ENCODE assay signal across 8 cellular contexts in genomic region chr17:67364847-67365761, GRCh38. TPM values are rescaled to one million over a fixed set of nuclear protein-coding genes. Genes with fewer than 3 reads are reported as not detected.
A peak's percentile ranks its signal among the peaks of the same experiment; 100 is the strongest.
DNase-seq lines count a peak whose midpoint lies in the region; ATAC-seq, FAIRE-seq and TF ChIP-seq lines count a peak whose summit lies in the region.

No MANE protein-coding gene starts in this region.

- H4K20me1 ChIP-seq in astrocyte (ENCODE audit: insufficient read depth, low read length) = peaks cover 59% of the 10 kb centered on the region

- H3K27ac Mint-ChIP-seq in astrocyte (ENCODE audit: unreplicated experiment) = peak overlapping the region; percentile 77

- H2AFZ ChIP-seq in astrocyte (ENCODE audit: low read depth, low read length) = no peak overlapping the region

- TF ChIP-seq CTCF in heart right ventricle (IDR thresholded peaks at IDR 0.05) (no peak), astrocyte (IDR thresholded peaks at IDR 0.05; ENCODE audit: insufficient read depth, low read depth, low read length) (no peak), lower lobe of right lung (IDR thresholded peaks at IDR 0.05) (no peak), uterus (IDR thresholded peaks at IDR 0.05) (no peak)

- no peaks in the 10 kb centered on the region for H3K9me3 Mint-ChIP-seq in astrocyte (ENCODE audit: unreplicated experiment)

- DNase-seq in heart right ventricle (no peak), left cardiac atrium (no peak), astrocyte (ENCODE audit: low read depth) (no peak), lower lobe of right lung (no peak), uterus (no peak)

- H3K9ac ChIP-seq in astrocyte (ENCODE audit: low read length) = peak overlapping the region; percentile 99

- H3K4me1 ChIP-seq in heart right ventricle (peaks cover 0 to 62% (median 53%) of the 10 kb centered on the region in 9 donors), astrocyte (ENCODE audit: insufficient read depth, low read length) (peaks cover 9% of the 10 kb centered on the region), lower lobe of right lung (peaks cover 56% of the 10 kb centered on the region), uterus (peaks cover 0 to 15% of the 10 kb centered on the region in 2 donors)

- H3K4me3 Mint-ChIP-seq in astrocyte (ENCODE audit: unreplicated experiment) = peak overlapping the region; percentile 94

- H3K36me3 Mint-ChIP-seq in astrocyte (ENCODE audit: low read depth, unreplicated experiment) = peaks cover 4% of the 10 kb centered on the region

- peaks cover 0 to 44% (median 0%) of the 10 kb centered on the region in 9 donors for H3K36me3 ChIP-seq in heart right ventricle
- H3K36me3 ChIP-seq in astrocyte (ENCODE audit: insufficient read depth, low read length) = peaks cover 7% of the 10 kb centered on the region
- peaks cover 21% of the 10 kb centered on the region for H3K36me3 ChIP-seq in lower lobe of right lung
- H3K36me3 ChIP-seq in uterus = no peaks in the 10 kb centered on the region

- intact Hi-C loops in heart right ventricle (cut with DNase I) = loop anchor here in 1 of 10 donors (10.0 kb wide), 1 partner anchor 120 kb away; the partner anchor contains the start of gene HELZ
- intact Hi-C loops in left cardiac atrium (cut with DNase I) = loop anchor here in 1 of 2 donors (10.0 kb wide), 1 partner anchor 350 kb away; the partner anchor contains the start of gene NOL11
- intact Hi-C loops in lower lobe of right lung (cut with DNase I) = no loop called here
- intact Hi-C loops in uterus (cut with DNase I; ENCODE audit: low total_unique reads) = no loop called here

- H3K4me2 ChIP-seq in astrocyte (ENCODE audit: low read length) = peak overlapping the region; percentile 91

- ATAC-seq in heart right ventricle (no peak), left cardiac atrium (no peak), lower lobe of right lung (no peak), HG03175 (IDR thresholded peaks at IDR 0.05; ENCODE audit: unreplicated experiment) (no peak), HG03520 (IDR thresholded peaks at IDR 0.05; ENCODE audit: unreplicated experiment) (no peak), GM19455 (IDR thresholded peaks at IDR 0.05; ENCODE audit: unreplicated experiment) (no peak)

- WGBS in heart right ventricle, 2 donors = 45 to 64% methylated on average over 26 of the region's 26 CpGs

- peak overlapping the region; percentile 58 to 99 (median 90) for H3K4me3 ChIP-seq in heart right ventricle
- H3K4me3 ChIP-seq in astrocyte (ENCODE audit: insufficient read depth, low read depth, low read length) = peak overlapping the region; percentile 97
- H3K4me3 ChIP-seq in lower lobe of right lung = peak overlapping the region; percentile 98
- H3K4me3 ChIP-seq in uterus = peak overlapping the region; percentile 86 to 93

- no peak for FAIRE-seq in astrocyte (lab: Jason Lieb, UNC)

- peaks cover 18% of the 10 kb centered on the region for H3K4me1 Mint-ChIP-seq in astrocyte (ENCODE audit: low read depth, unreplicated experiment)

- H3K27me3 ChIP-seq in heart right ventricle (no peaks in the 10 kb centered on the region), astrocyte (ENCODE audit: insufficient read depth, low read length) (no peaks in the 10 kb centered on the region), lower lobe of right lung (ENCODE audit: low read depth) (no peaks in the 10 kb centered on the region), uterus (no peaks in the 10 kb centered on the region)

- no peaks in the 10 kb centered on the region for H3K9me3 ChIP-seq in heart right ventricle
- H3K9me3 ChIP-seq in astrocyte (ENCODE audit: insufficient read depth, low read depth, low read length) = no peaks in the 10 kb centered on the region
- no peaks in the 10 kb centered on the region for H3K9me3 ChIP-seq in lower lobe of right lung
- no peaks in the 10 kb centered on the region for H3K9me3 ChIP-seq in uterus

- no peak for TF ChIP-seq POLR2A in uterus (IDR thresholded peaks at IDR 0.05)

- no peaks in the 10 kb centered on the region for H3K27me3 Mint-ChIP-seq in astrocyte (ENCODE audit: low read depth, unreplicated experiment)

- H3K27ac ChIP-seq in heart right ventricle = peak overlapping the region in 9 of 10 donors; percentile 81 to 99 (median 94)
- H3K27ac ChIP-seq in astrocyte (ENCODE audit: low read depth, low read length) = peak overlapping the region; percentile 97
- H3K27ac ChIP-seq in lower lobe of right lung = peak overlapping the region; percentile 97
- peak overlapping the region; percentile 89 to 91 for H3K27ac ChIP-seq in uterus

- peaks cover 64% of the 10 kb centered on the region for H3K79me2 ChIP-seq in astrocyte (ENCODE audit: insufficient read depth, low read length)

RNA-seq across cellular contexts. Expression of gene PSMD12, which starts 1.3 kb away (rescaled TPM):
- total RNA-seq in heart right ventricle = 10 to 100 TPM; 44.5 to 67.1 (median 49.9) TPM
- 10 to 100 TPM; 28.5 to 32.3 TPM for polyA plus RNA-seq in heart right ventricle
- 10 to 100 TPM; 40.9 to 58.6 TPM for total RNA-seq in left cardiac atrium
- 67.6 and 74.1 TPM in 2 replicates for total RNA-seq in astrocyte
- total RNA-seq in lower lobe of right lung = 41.3 TPM
- total RNA-seq in uterus = 10 to 100 TPM; 10.5 to 55.6 (median 24.9) TPM

RNA-seq across cellular contexts. Expression of gene PITPNC1, which starts 12.0 kb away (rescaled TPM):
- 10 to 100 TPM in 6 of 10 donors, 1 to 10 TPM in 4; 7.4 to 28.0 (median 11.5) TPM for total RNA-seq in heart right ventricle
- polyA plus RNA-seq in heart right ventricle = 10 to 100 TPM in 1 of 2 donors, 1 to 10 TPM in 1; 6.6 to 13.3 TPM
- total RNA-seq in left cardiac atrium = 10 to 100 TPM; 26.2 to 33.7 TPM
- total RNA-seq in astrocyte = 10.1 and 12.4 TPM in 2 replicates
- 23.7 TPM for total RNA-seq in lower lobe of right lung
- total RNA-seq in uterus = 10 to 100 TPM in 2 of 4 donors, 1 to 10 TPM in 2; 4.1 to 45.1 (median 8.7) TPM
